ENCODE assay signal across 27 cellular contexts in the genomic region with DNA sequence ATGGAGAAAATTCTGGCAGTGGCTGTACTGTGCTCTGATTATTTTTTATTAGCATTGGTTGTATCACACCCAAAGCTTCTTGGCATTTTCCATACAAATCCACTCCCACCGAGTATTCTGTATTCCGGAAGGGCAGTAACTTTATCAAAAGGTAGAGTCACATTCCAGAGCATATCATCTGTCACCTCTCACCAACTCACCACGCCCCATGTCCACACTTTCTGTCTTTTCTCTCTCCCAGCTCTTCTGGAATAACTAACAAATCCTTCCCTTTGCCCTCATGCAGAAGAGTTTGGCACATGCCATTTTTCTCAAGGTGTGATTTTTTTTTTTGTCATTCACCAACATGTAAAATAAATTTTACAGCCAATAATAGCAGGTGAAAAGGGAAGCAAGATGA. TPM values are rescaled to one million over a fixed set of nuclear protein-coding genes. Genes with fewer than 3 reads are reported as not detected.
"Had no signal": no experiment of that assay in that cellular context is flagged by ENCODE, and none has a peak within 500 bp of the region (broad histone marks: within the 10 kb centered on the region; RNA-seq: fewer than 3 reads in every experiment).

No MANE protein-coding gene starts in this region.

- H3K27ac ChIP-seq: coronary artery, esophagus muscularis mucosa, foreskin keratinocyte, gastroesophageal sphincter, ovary, psoas muscle, right lobe of liver, suprapubic skin, transverse colon, upper lobe of right lung, uterus had no signal

- H3K4me1 ChIP-seq: esophagus muscularis mucosa, foreskin keratinocyte, gastroesophageal sphincter, right lobe of liver, suprapubic skin, transverse colon, upper lobe of right lung, uterus had no signal

- H3K27me3 ChIP-seq: esophagus muscularis mucosa, foreskin keratinocyte, gastroesophageal sphincter, ovary, right lobe of liver, suprapubic skin, transverse colon, upper lobe of right lung, uterus had no signal

- H3K4me1 Mint-ChIP-seq: stimulated activated naive CD8-positive, alpha-beta T cell treated with anti-CD3 and anti-CD28 coated beads, Interleukin-15, amount 100 ng/mL, for 72 hours had no signal

- H3K9me3 ChIP-seq: esophagus muscularis mucosa, gastroesophageal sphincter, ovary, psoas muscle, right lobe of liver, suprapubic skin, transverse colon, upper lobe of right lung, uterus had no signal

- H3K36me3 ChIP-seq: esophagus muscularis mucosa, gastroesophageal sphincter, ovary, right lobe of liver, suprapubic skin, transverse colon, upper lobe of right lung, uterus had no signal

- H3K36me3 Mint-ChIP-seq: immature natural killer cell, natural killer cell had no signal

- H3K4me3 Mint-ChIP-seq: immature natural killer cell; natural killer cell; stimulated activated naive CD8-positive, alpha-beta T cell treated with anti-CD3 and anti-CD28 coated beads, Interleukin-15, amount 100 ng/mL, for 72 hours had no signal

- H3K27ac Mint-ChIP-seq: immature natural killer cell; natural killer cell; stimulated activated naive CD8-positive, alpha-beta T cell treated with anti-CD3 and anti-CD28 coated beads, Interleukin-15, amount 100 ng/mL, for 72 hours had no signal

- H3K4me3 ChIP-seq: coronary artery, esophagus muscularis mucosa, gastroesophageal sphincter, ovary, psoas muscle, right lobe of liver, suprapubic skin, transverse colon, upper lobe of right lung, uterus had no signal

- DNase-seq: dermis blood vessel endothelial cell; effector memory CD4-positive, alpha-beta T cell; foreskin keratinocyte; hypothalamus; immature natural killer cell; islet precursor cell; kidney glomerular epithelial cell; natural killer cell; occipital lobe; ovary; posterior cingulate gyrus; psoas muscle; right lobe of liver; small intestine; stimulated activated CD4-positive, alpha-beta T cell treated with anti-CD3 and anti-CD28 coated beads, Interleukin-12 subunit alpha, Interleukin-12 subunit beta, amount 100 ng/mL, for 4 hours; stimulated activated CD4-positive, alpha-beta T cell treated with anti-CD3 and anti-CD28 coated beads, Interleukin-1b, Interleukin-23, amount 100 ng/mL, for 48 hours; stimulated activated CD4-positive, alpha-beta T cell treated with anti-CD3 and anti-CD28 coated beads, Interleukin-4, amount 100 ng/mL, for 1 hour; stimulated activated CD8-positive, alpha-beta memory T cell treated with anti-CD3 and anti-CD28 coated beads, Interleukin-4, amount 100 ng/mL, for 48 hours; stimulated activated naive CD4-positive, alpha-beta T cell; stimulated activated naive CD8-positive, alpha-beta T cell treated with anti-CD3 and anti-CD28 coated beads, Interleukin-15, amount 100 ng/mL, for 72 hours; transverse colon; upper lobe of right lung; uterus had no signal

- H3K9me3 Mint-ChIP-seq: natural killer cell; stimulated activated naive CD8-positive, alpha-beta T cell treated with anti-CD3 and anti-CD28 coated beads, Interleukin-15, amount 100 ng/mL, for 72 hours had no signal

- ATAC-seq: foreskin keratinocyte; gastroesophageal sphincter; natural killer cell; psoas muscle; right lobe of liver; stimulated activated naive CD8-positive, alpha-beta T cell treated with anti-CD3 and anti-CD28 coated beads, Interleukin-15, amount 100 ng/mL, for 72 hours; upper lobe of right lung had no signal

- H3K27me3 Mint-ChIP-seq: stimulated activated naive CD8-positive, alpha-beta T cell treated with anti-CD3 and anti-CD28 coated beads, Interleukin-15, amount 100 ng/mL, for 72 hours had no signal

RNA-seq across cellular contexts. Expression of gene CORIN, which starts 52.7 kb away (rescaled TPM):
- polyA plus RNA-seq: immature natural killer cell had no signal
